In the genomic region with DNA sequence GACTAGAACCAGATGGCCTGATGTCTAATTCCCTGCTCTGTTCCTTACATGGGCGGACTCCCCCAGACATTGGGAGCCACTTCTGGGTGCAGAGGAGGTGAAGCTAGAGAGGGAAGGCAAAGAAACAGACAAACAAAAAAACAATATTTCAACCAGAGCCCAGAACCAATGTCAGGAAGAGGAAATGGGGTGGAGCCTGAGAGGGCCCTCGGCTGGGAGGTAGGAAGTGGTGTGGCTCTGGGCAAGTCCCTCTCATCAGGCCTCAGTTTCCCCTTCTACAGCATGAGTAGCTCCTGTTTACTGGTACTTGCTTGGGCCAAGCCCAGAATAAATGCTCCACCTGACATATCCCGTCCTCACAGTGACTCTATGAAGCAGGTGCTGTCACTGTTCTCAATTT, we compare ENCODE assay signal across 9 cellular contexts. TPM values are rescaled to one million over a fixed set of nuclear protein-coding genes. Genes with fewer than 3 reads are reported as not detected.
DNase-seq lines count a peak whose midpoint lies in the region; ATAC-seq and TF ChIP-seq lines count a peak whose summit lies in the region.
"Had no signal": no experiment of that assay in that cellular context is flagged by ENCODE, and none has a peak within 500 bp of the region (broad histone marks: within the 10 kb centered on the region; RNA-seq: fewer than 3 reads in every experiment).

No MANE protein-coding gene starts in this region.

- no peak overlapping the region for H3K9ac ChIP-seq in OCI-LY1 (ENCODE audit: low read length)

- H3K4me2 ChIP-seq in OCI-LY1 (ENCODE audit: low read length) (no peak overlapping the region), osteoblast (ENCODE audit: insufficient read depth, low read length) (no peak overlapping the region)

- H4K20me1 ChIP-seq in OCI-LY1 (ENCODE audit: insufficient read depth, low read length), result no peaks in the 10 kb centered on the region
- H4K20me1 ChIP-seq in osteoblast (ENCODE audit: insufficient read depth, low read length), result peaks cover 3% of the 10 kb centered on the region

- peaks cover 33% of the 10 kb centered on the region for H3K36me3 Mint-ChIP-seq in CD4-positive, CD25-positive, alpha-beta regulatory T cell

- H3K4me1 Mint-ChIP-seq in CD4-positive, CD25-positive, alpha-beta regulatory T cell, result peaks cover 9 to 97% (median 64%) of the 10 kb centered on the region in 4 donors

- H3K27ac ChIP-seq in CD4-positive, CD25-positive, alpha-beta regulatory T cell (ENCODE audit: insufficient read depth, low read length, poor library complexity, severe bottlenecking), result peak overlapping the region; percentile 97
- H3K27ac ChIP-seq in OCI-LY1 (ENCODE audit: low read depth, low read length, poor library complexity, severe bottlenecking) (peak overlapping the region; percentile 1), osteoblast (ENCODE audit: low read depth, low read length) (no peak overlapping the region)
- peak overlapping the region; percentile 93 for H3K27ac ChIP-seq in effector memory CD4-positive, alpha-beta T cell (ENCODE audit: insufficient read depth, low read length, poor library complexity, severe bottlenecking)

- TF ChIP-seq CTCF in OCI-LY1 (IDR thresholded peaks at IDR 0.05; ENCODE audit: low read length) (no peak), osteoblast (IDR thresholded peaks at IDR 0.05; ENCODE audit: extremely low read depth, low read depth, low read length) (no peak)

- H3K27me3 Mint-ChIP-seq in CD4-positive, CD25-positive, alpha-beta regulatory T cell, result no peaks in the 10 kb centered on the region

- no peaks in the 10 kb centered on the region for H3K9me3 Mint-ChIP-seq in CD4-positive, CD25-positive, alpha-beta regulatory T cell

- no peaks in the 10 kb centered on the region for H3K27me3 ChIP-seq in CD4-positive, CD25-positive, alpha-beta regulatory T cell (ENCODE audit: control insufficient read depth, insufficient read depth, low read length)
- H3K27me3 ChIP-seq in OCI-LY1 (ENCODE audit: insufficient read depth, low read length) (no peaks in the 10 kb centered on the region), osteoblast (ENCODE audit: insufficient read depth, low read length) (peaks cover 2% of the 10 kb centered on the region), H7 (ENCODE audit: control insufficient read depth, insufficient read depth, low read length) (peaks cover 1% of the 10 kb centered on the region; the same call in 1 of the 2 replicates)
- H3K27me3 ChIP-seq in effector memory CD4-positive, alpha-beta T cell (replicated peaks; ENCODE audit: control insufficient read depth, insufficient read depth, low read length, poor library complexity, severe bottlenecking), result no peaks in the 10 kb centered on the region

- H3K36me3 ChIP-seq in CD4-positive, CD25-positive, alpha-beta regulatory T cell (ENCODE audit: control insufficient read depth, insufficient read depth, low read length), result peaks cover 9% of the 10 kb centered on the region
- H3K36me3 ChIP-seq in OCI-LY1 (ENCODE audit: insufficient read depth, low read length), result no peaks in the 10 kb centered on the region
- H3K36me3 ChIP-seq in effector memory CD4-positive, alpha-beta T cell (ENCODE audit: control insufficient read depth, insufficient read depth, low read length), result peaks cover 11% of the 10 kb centered on the region
- no peaks in the 10 kb centered on the region for H3K36me3 ChIP-seq in osteoblast (ENCODE audit: insufficient read depth, low read length)
- H3K36me3 ChIP-seq in H7 (replicated peaks; ENCODE audit: control insufficient read depth, insufficient read depth, low read length), result no peaks in the 10 kb centered on the region

- H3K4me1 ChIP-seq in CD4-positive, CD25-positive, alpha-beta regulatory T cell (ENCODE audit: control insufficient read depth, insufficient read depth, low read length, poor library complexity, severe bottlenecking), result peaks cover 71% of the 10 kb centered on the region
- H3K4me1 ChIP-seq in OCI-LY1 (ENCODE audit: insufficient read depth, low read length, severe bottlenecking) (peaks cover 38% of the 10 kb centered on the region), osteoblast (ENCODE audit: insufficient read depth, low read length) (peaks cover 11% of the 10 kb centered on the region)
- H3K4me1 ChIP-seq in effector memory CD4-positive, alpha-beta T cell (ENCODE audit: control insufficient read depth, insufficient read depth, low read length, poor library complexity, severe bottlenecking), result peaks cover 62% of the 10 kb centered on the region

- no peaks in the 10 kb centered on the region for H3F3A ChIP-seq in OCI-LY1 (ENCODE audit: insufficient read depth, low read length)

- no peak for ATAC-seq in CD4-positive, CD25-positive, alpha-beta regulatory T cell (ENCODE audit: low read depth in 2 of 2)
- no peak for ATAC-seq in GM21576 (IDR thresholded peaks at IDR 0.05; ENCODE audit: unreplicated experiment)

- H3K4me3 ChIP-seq in CD4-positive, CD25-positive, alpha-beta regulatory T cell (ENCODE audit: low read depth, low read length), result peak overlapping the region; percentile 71
- H3K4me3 ChIP-seq in OCI-LY1 (ENCODE audit: low read depth, low read length, poor library complexity, severe bottlenecking) (no peak overlapping the region), osteoblast (ENCODE audit: insufficient read depth, low read length) (no peak overlapping the region), H7 (ENCODE audit: insufficient read depth, low read depth, low read length) (no peak overlapping the region)
- H3K4me3 ChIP-seq in effector memory CD4-positive, alpha-beta T cell (ENCODE audit: insufficient read depth, low read depth, low read length, poor library complexity, severe bottlenecking), result peak overlapping the region; percentile 12

- H3K27ac Mint-ChIP-seq in CD4-positive, CD25-positive, alpha-beta regulatory T cell, result peak overlapping the region; percentile 95 to 97 (median 97)

- peak overlapping the region; percentile 60 to 89 (median 83) for H3K4me3 Mint-ChIP-seq in CD4-positive, CD25-positive, alpha-beta regulatory T cell

- no peak overlapping the region for H2AFZ ChIP-seq in OCI-LY1 (ENCODE audit: low read length)
- H2AFZ ChIP-seq in osteoblast (ENCODE audit: low read length), result no peak overlapping the region

- H3K79me2 ChIP-seq in OCI-LY1 (ENCODE audit: insufficient read depth, low read length) (no peaks in the 10 kb centered on the region), osteoblast (ENCODE audit: insufficient read depth, low read length) (no peaks in the 10 kb centered on the region)

- DNase-seq in CD4-positive, CD25-positive, alpha-beta regulatory T cell, result peak in 1 of 3 donors; percentile 58
- DNase-seq in effector memory CD4-positive, alpha-beta T cell, result no peak
- DNase-seq in osteoblast (ENCODE audit: insufficient read length, low spot score, missing footprints) (peak; percentile 44), OCI-M1 (lab: John Stamatoyannopoulos, UW) (no peak), H7 (no peak)
- no peak for DNase-seq in stimulated activated CD4-positive, alpha-beta T cell treated with anti-CD3 and anti-CD28 coated beads, Interleukin-2, amount 100 ng/mL, for 48 hours
- DNase-seq: activated CD4-positive, alpha-beta T cell treated with anti-CD3 and anti-CD28 coated beads for 48 hours had no signal

- H3K9me2 ChIP-seq in OCI-LY1 (ENCODE audit: low read depth, low read length), result no peaks in the 10 kb centered on the region

- H3K9me3 ChIP-seq in CD4-positive, CD25-positive, alpha-beta regulatory T cell (ENCODE audit: control insufficient read depth in 2 of 2, low read length in 2 of 2), result no peaks in the 10 kb centered on the region
- H3K9me3 ChIP-seq in OCI-LY1 (ENCODE audit: low read length), result no peaks in the 10 kb centered on the region
- no peaks in the 10 kb centered on the region for H3K9me3 ChIP-seq in effector memory CD4-positive, alpha-beta T cell (ENCODE audit: control insufficient read depth, low read length)
- no peaks in the 10 kb centered on the region for H3K9me3 ChIP-seq in osteoblast (ENCODE audit: low read depth, low read length)

RNA-seq across cellular contexts. Expression of gene SH2D3C, which starts 11.1 kb away (rescaled TPM):
- total RNA-seq in CD4-positive, CD25-positive, alpha-beta regulatory T cell, result 39.3 TPM
- polyA plus RNA-seq in CD4-positive, CD25-positive, alpha-beta regulatory T cell, result 10 to 100 TPM; 17.7 to 30.5 (median 21.1) TPM
- total RNA-seq in osteoblast, result 0.29 and 0.36 TPM in 2 replicates
- 0.26 and 0.42 TPM in 2 replicates for total RNA-seq in H7 (2014; rRNA removed; shearing (Covaris generic))

RNA-seq across cellular contexts. Expression of gene CDK9, which starts 18.4 kb away (rescaled TPM):
- 89.3 TPM for total RNA-seq in CD4-positive, CD25-positive, alpha-beta regulatory T cell
- 10 to 100 TPM; 43.3 to 67.4 (median 53.3) TPM for polyA plus RNA-seq in CD4-positive, CD25-positive, alpha-beta regulatory T cell
- 54.8 and 56.1 TPM in 2 replicates for total RNA-seq in osteoblast
- total RNA-seq in H7 (2014; rRNA removed; shearing (Covaris generic)), result 51.5 and 56.6 TPM in 2 replicates

RNA-seq across cellular contexts. Expression of gene TOR2A, which starts 32.3 kb away (rescaled TPM):
- total RNA-seq in CD4-positive, CD25-positive, alpha-beta regulatory T cell, result 11.9 TPM
- polyA plus RNA-seq in CD4-positive, CD25-positive, alpha-beta regulatory T cell, result 10 to 100 TPM; 20.1 to 30.2 (median 24.8) TPM
- total RNA-seq in osteoblast, result 3.8 and 4.7 TPM in 2 replicates
- total RNA-seq in H7 (2014; rRNA removed; shearing (Covaris generic)), result 13.7 and 19.3 TPM in 2 replicates

RNA-seq across cellular contexts. Expression of gene FPGS, which starts 35.3 kb away (rescaled TPM):
- 64.7 TPM for total RNA-seq in CD4-positive, CD25-positive, alpha-beta regulatory T cell
- polyA plus RNA-seq in CD4-positive, CD25-positive, alpha-beta regulatory T cell, result 10 to 100 TPM; 40.1 to 50.6 (median 45.2) TPM
- total RNA-seq in osteoblast, result 87.5 and 98.1 TPM in 2 replicates
- total RNA-seq in H7 (2014; rRNA removed; shearing (Covaris generic)), result 84.9 and 92.2 TPM in 2 replicates

RNA-seq across cellular contexts. Expression of gene TTC16, which starts 51.5 kb away (rescaled TPM):
- total RNA-seq in CD4-positive, CD25-positive, alpha-beta regulatory T cell, result 1.7 TPM
- under 1 TPM in 2 of 4 donors, not detected in 2; 0.28 to 0.38 TPM for polyA plus RNA-seq in CD4-positive, CD25-positive, alpha-beta regulatory T cell
- total RNA-seq in osteoblast, result under 0.01 TPM in 1 of 2 replicates, not detected in the other
- total RNA-seq in H7 (2014; rRNA removed; shearing (Covaris generic)), result 0.11 TPM in 1 of 2 replicates, not detected in the other

Comparison
In these comparisons a context has a peak if more than half of its experiments do, and no peak if none do; other contexts are left out.
1. H3K4me3 ChIP-seq: peak in CD4-positive, CD25-positive, alpha-beta regulatory T cell (single experiment) and effector memory CD4-positive, alpha-beta T cell (single experiment); none in OCI-LY1 (single experiment), osteoblast (single experiment) and H7 (single experiment).
2. RNA of gene SH2D3C, which starts 11.1 kb away (total RNA-seq): 39.3 TPM in CD4-positive, CD25-positive, alpha-beta regulatory T cell (single experiment); 0.26 to 0.42 TPM in H7 and 0.29 to 0.36 TPM in osteoblast; every median in the first group is over 10 times any median in the second.